1 cellular context compared by ENCODE assay signal in genomic region chr15:80780416-80781221, GRCh38.
TF ChIP-seq lines count a peak whose summit lies in the region.

No MANE protein-coding gene starts in this region.

TF ChIP-seq in HepG2, 621 proteins besides CTCF, POLR2A, EP300 and RAD21 (continued from another document and continues in another):
- TF ChIP-seq, protein P1, sequence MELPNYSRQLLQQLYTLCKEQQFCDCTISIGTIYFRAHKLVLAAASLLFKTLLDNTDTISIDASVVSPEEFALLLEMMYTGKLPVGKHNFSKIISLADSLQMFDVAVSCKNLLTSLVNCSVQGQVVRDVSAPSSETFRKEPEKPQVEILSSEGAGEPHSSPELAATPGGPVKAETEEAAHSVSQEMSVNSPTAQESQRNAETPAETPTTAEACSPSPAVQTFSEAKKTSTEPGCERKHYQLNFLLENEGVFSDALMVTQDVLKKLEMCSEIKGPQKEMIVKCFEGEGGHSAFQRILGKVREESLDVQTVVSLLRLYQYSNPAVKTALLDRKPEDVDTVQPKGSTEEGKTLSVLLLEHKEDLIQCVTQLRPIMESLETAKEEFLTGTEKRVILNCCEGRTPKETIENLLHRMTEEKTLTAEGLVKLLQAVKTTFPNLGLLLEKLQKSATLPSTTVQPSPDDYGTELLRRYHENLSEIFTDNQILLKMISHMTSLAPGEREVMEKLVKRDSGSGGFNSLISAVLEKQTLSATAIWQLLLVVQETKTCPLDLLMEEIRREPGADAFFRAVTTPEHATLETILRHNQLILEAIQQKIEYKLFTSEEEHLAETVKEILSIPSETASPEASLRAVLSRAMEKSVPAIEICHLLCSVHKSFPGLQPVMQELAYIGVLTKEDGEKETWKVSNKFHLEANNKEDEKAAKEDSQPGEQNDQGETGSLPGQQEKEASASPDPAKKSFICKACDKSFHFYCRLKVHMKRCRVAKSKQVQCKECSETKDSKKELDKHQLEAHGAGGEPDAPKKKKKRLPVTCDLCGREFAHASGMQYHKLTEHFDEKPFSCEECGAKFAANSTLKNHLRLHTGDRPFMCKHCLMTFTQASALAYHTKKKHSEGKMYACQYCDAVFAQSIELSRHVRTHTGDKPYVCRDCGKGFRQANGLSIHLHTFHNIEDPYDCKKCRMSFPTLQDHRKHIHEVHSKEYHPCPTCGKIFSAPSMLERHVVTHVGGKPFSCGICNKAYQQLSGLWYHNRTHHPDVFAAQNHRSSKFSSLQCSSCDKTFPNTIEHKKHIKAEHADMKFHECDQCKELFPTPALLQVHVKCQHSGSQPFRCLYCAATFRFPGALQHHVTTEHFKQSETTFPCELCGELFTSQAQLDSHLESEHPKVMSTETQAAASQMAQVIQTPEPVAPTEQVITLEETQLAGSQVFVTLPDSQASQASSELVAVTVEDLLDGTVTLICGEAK (IDR thresholded peaks at IDR 0.05): no peak
- TF ChIP-seq, protein P1 (CRISPR knock-in tag; IDR thresholded peaks at IDR 0.05): peak; percentile 72; the same call in 1 of the 2 replicates
- TF ChIP-seq RFX5 (IDR thresholded peaks at IDR 0.05; ENCODE audit: low read depth, low read length): no peak
- TF ChIP-seq, protein P2, sequence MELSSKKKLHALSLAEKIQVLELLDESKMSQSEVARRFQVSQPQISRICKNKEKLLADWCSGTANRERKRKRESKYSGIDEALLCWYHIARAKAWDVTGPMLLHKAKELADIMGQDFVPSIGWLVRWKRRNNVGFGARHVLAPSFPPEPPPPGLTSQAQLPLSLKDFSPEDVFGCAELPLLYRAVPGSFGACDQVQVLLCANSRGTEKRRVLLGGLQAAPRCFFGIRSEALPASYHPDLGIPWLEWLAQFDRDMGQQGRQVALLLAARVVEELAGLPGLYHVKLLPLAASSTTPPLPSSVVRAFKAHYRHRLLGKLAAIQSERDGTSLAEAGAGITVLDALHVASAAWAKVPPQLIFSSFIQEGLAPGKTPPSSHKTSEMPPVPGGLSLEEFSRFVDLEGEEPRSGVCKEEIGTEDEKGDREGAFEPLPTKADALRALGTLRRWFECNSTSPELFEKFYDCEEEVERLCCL (CRISPR knock-in tag; IDR thresholded peaks at IDR 0.05; ENCODE audit: borderline replicate concordance): no peak
- TF ChIP-seq NFIB (CRISPR knock-in tag; IDR thresholded peaks at IDR 0.05; ENCODE audit: borderline replicate concordance): 0 out of 2 replicates have a peak, but pooled peaks have one; percentile 9
- TF ChIP-seq SP5 (CRISPR knock-in tag; IDR thresholded peaks at IDR 0.05; ENCODE audit: borderline replicate concordance, low read depth): no peak
- TF ChIP-seq RNF2 (conservative IDR thresholded peaks at IDR 0.05; ENCODE audit: low read depth): no peak
- peak; percentile 67 for TF ChIP-seq IRF2 (CRISPR knock-in tag; IDR thresholded peaks at IDR 0.05)
- peak; percentile 87 for TF ChIP-seq ELF3 (CRISPR knock-in tag; IDR thresholded peaks at IDR 0.05)
- TF ChIP-seq ZNF841 (CRISPR knock-in tag; IDR thresholded peaks at IDR 0.05; ENCODE audit: borderline replicate concordance): 0 out of 2 replicates have a peak, but pooled peaks have one; percentile 65
- peak; percentile 51; the same call in 1 of the 2 replicates for TF ChIP-seq MAX (IDR thresholded peaks at IDR 0.05)
- TF ChIP-seq DNMT3B (CRISPR knock-in tag; conservative IDR thresholded peaks at IDR 0.05): peak; percentile 96
- peak; percentile 59 for TF ChIP-seq MEF2D (CRISPR knock-in tag; IDR thresholded peaks at IDR 0.05)
- TF ChIP-seq ZBTB42 (CRISPR knock-in tag; IDR thresholded peaks at IDR 0.05): no peak
- TF ChIP-seq SRSF1 (optimal IDR thresholded peaks at IDR 0.05; ENCODE audit: low read depth, low read length): no peak
- TF ChIP-seq MAFG (CRISPR knock-in tag; IDR thresholded peaks at IDR 0.05): no peak
- TF ChIP-seq TOPORS (CRISPR knock-in tag; IDR thresholded peaks at IDR 0.05): 0 out of 2 replicates have a peak, but pooled peaks have one; percentile 70
- TF ChIP-seq DNMT1 (CRISPR knock-in tag; IDR thresholded peaks at IDR 0.05): no peak
- TF ChIP-seq ATAD3A (CRISPR knock-in tag; IDR thresholded peaks at IDR 0.05): peak; percentile 93
- TF ChIP-seq HES4 (CRISPR knock-in tag; IDR thresholded peaks at IDR 0.05; ENCODE audit: borderline replicate concordance): peak; percentile 97
- TF ChIP-seq YEATS4 (CRISPR knock-in tag; IDR thresholded peaks at IDR 0.05; ENCODE audit: borderline replicate concordance): peak; percentile 70
- TF ChIP-seq RXRB (CRISPR knock-in tag; IDR thresholded peaks at IDR 0.05; ENCODE audit: borderline replicate concordance): peak; percentile 70; the same call in 1 of the 2 replicates
- TF ChIP-seq SAFB2 (CRISPR knock-in tag; IDR thresholded peaks at IDR 0.05; ENCODE audit: borderline replicate concordance, low read depth): 0 out of 2 replicates have a peak, but pooled peaks have one; percentile 54
- peak; percentile 94; the same call in 1 of the 2 replicates for TF ChIP-seq ZNF138 (CRISPR knock-in tag; IDR thresholded peaks at IDR 0.05; ENCODE audit: low read depth)
- TF ChIP-seq ZFP62 (CRISPR knock-in tag; IDR thresholded peaks at IDR 0.05): no peak
- TF ChIP-seq XBP1 (CRISPR knock-in tag; IDR thresholded peaks at IDR 0.05): peak; percentile 86; the same call in 1 of the 2 replicates
- TF ChIP-seq, protein P3, sequence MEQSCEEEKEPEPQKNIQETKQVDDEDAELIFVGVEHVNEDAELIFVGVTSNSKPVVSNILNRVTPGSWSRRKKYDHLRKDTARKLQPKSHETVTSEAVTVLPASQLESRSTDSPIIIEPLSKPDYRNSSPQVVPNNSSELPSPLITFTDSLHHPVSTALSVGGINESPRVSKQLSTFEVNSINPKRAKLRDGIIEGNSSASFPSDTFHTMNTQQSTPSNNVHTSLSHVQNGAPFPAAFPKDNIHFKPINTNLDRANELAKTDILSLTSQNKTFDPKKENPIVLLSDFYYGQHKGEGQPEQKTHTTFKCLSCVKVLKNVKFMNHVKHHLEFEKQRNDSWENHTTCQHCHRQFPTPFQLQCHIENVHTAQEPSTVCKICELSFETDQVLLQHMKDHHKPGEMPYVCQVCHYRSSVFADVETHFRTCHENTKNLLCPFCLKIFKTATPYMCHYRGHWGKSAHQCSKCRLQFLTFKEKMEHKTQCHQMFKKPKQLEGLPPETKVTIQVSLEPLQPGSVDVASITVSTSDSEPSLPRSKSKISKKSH (CRISPR knock-in tag; IDR thresholded peaks at IDR 0.05; ENCODE audit: borderline replicate concordance): peak; percentile 78; the same call in 1 of the 2 replicates
- TF ChIP-seq HNRNPUL1 (IDR thresholded peaks at IDR 0.05; ENCODE audit: low read depth, low read length): no peak
- TF ChIP-seq, protein P4, sequence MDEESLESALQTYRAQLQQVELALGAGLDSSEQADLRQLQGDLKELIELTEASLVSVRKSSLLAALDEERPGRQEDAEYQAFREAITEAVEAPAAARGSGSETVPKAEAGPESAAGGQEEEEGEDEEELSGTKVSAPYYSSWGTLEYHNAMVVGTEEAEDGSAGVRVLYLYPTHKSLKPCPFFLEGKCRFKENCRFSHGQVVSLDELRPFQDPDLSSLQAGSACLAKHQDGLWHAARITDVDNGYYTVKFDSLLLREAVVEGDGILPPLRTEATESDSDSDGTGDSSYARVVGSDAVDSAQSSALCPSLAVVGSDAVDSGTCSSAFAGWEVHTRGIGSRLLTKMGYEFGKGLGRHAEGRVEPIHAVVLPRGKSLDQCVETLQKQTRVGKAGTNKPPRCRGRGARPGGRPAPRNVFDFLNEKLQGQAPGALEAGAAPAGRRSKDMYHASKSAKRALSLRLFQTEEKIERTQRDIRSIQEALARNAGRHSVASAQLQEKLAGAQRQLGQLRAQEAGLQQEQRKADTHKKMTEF (CRISPR knock-in tag; IDR thresholded peaks at IDR 0.05): peak; percentile 82; the same call in 1 of the 2 replicates
- peak; percentile 21; the same call in 1 of the 2 replicates for TF ChIP-seq RFX3 (CRISPR knock-in tag; IDR thresholded peaks at IDR 0.05)
- TF ChIP-seq PRDM4 (CRISPR knock-in tag; IDR thresholded peaks at IDR 0.05; ENCODE audit: borderline replicate concordance): no peak; the same call in 1 of the 2 replicates
- TF ChIP-seq, protein P5, sequence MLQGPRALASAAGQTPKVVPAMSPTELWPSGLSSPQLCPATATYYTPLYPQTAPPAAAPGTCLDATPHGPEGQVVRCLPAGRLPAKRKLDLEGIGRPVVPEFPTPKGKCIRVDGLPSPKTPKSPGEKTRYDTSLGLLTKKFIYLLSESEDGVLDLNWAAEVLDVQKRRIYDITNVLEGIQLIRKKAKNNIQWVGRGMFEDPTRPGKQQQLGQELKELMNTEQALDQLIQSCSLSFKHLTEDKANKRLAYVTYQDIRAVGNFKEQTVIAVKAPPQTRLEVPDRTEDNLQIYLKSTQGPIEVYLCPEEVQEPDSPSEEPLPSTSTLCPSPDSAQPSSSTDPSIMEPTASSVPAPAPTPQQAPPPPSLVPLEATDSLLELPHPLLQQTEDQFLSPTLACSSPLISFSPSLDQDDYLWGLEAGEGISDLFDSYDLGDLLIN (CRISPR knock-in tag; IDR thresholded peaks at IDR 0.05; ENCODE audit: borderline replicate concordance): peak; percentile 76; the same call in 1 of the 2 replicates
- no peak for TF ChIP-seq HNF1B (CRISPR knock-in tag; IDR thresholded peaks at IDR 0.05)
- peak; percentile 73 for TF ChIP-seq THAP11 (CRISPR knock-in tag; IDR thresholded peaks at IDR 0.05)
- peak; percentile 97 for TF ChIP-seq WIZ (CRISPR knock-in tag; IDR thresholded peaks at IDR 0.05)
- peak; percentile 77; the same call in 1 of the 2 replicates for TF ChIP-seq TEAD2 (CRISPR knock-in tag; IDR thresholded peaks at IDR 0.05)
- no peak for TF ChIP-seq ZKSCAN5 (CRISPR knock-in tag; IDR thresholded peaks at IDR 0.05)
- 0 out of 2 replicates have a peak, but pooled peaks have one; percentile 81 for TF ChIP-seq ZNF660 (CRISPR knock-in tag; IDR thresholded peaks at IDR 0.05; ENCODE audit: borderline replicate concordance, low read depth)
- 0 out of 2 replicates have a peak, but pooled peaks have one; percentile 12 for TF ChIP-seq ZNF350 (CRISPR knock-in tag; IDR thresholded peaks at IDR 0.05; ENCODE audit: borderline replicate concordance, low read depth)
- TF ChIP-seq MTF2 (CRISPR knock-in tag; IDR thresholded peaks at IDR 0.05; ENCODE audit: borderline replicate concordance): peak; percentile 41; the same call in 1 of the 2 replicates
